ENCODE assay signal across 10 cellular contexts in the genomic region with DNA sequence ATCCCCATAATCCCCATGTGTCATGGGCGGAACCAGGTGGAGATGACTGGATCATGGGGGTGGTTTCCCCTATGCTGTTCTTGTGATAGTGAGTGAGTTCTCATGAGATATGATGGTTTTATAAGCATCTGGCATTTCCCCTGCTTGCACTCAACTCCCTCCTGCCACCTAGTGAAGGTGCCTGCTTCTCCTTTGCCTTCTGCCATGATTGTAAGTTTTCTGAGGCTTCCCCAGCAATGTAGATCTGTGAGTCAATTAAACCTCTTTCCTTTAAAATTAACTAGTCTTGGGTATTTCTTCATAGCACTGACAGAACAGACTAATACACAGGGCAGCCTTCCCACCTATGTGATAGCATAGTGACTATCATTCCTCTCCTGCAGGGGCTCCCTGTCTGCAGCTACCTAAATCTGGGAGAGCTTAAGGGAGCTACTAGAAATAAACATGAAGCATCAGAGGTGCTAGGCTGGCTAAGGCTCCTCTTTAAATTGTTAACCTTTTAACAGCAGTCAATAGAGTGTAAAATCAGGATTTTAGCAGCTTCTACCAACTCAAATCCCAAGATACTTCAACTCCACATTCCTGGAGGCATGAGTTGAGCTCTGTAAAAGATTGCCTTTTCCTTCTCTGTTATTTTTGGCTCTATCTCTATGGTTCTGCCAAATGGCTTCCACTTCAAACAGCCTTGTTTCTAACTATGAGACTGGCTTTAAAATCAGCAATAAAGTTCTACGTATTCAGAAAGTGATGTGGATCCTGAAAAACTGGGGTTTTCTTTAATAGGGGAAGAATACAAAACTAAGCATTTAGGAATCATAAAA.
DNase-seq lines count a peak whose midpoint lies in the region; ATAC-seq and TF ChIP-seq lines count a peak whose summit lies in the region.
"Had no signal": no experiment of that assay in that cellular context is flagged by ENCODE, and none has a peak within 500 bp of the region (broad histone marks: within the 10 kb centered on the region; RNA-seq: fewer than 3 reads in every experiment).

No MANE protein-coding gene starts in this region.

- ATAC-seq in HG02981 (IDR thresholded peaks at IDR 0.05; ENCODE audit: unreplicated experiment) = no peak
- ATAC-seq in HG02678 (IDR thresholded peaks at IDR 0.05; ENCODE audit: unreplicated experiment) = no peak
- ATAC-seq: GM12878 had no signal

- DNase-seq in AG20443 (ENCODE audit: low spot score) (peak; percentile 32), dermis blood vessel endothelial cell (peak; percentile 17), kidney tubule cell (ENCODE audit: low spot score) (peak; percentile 24)
- DNase-seq in activated CD4-positive, alpha-beta T cell treated with anti-CD3 and anti-CD28 coated beads for 48 hours = no peak
- DNase-seq in activated CD4-positive, alpha-beta T cell treated with anti-CD3 and anti-CD28 coated beads, Interleukin-2, amount 50 U/mL, for 4 hours = no peak
- DNase-seq: NCI-H1930 had no signal

- peak; percentile 32; the same call in 1 of the 2 replicates for TF ChIP-seq CTCF in LNCAP (IDR thresholded peaks at IDR 0.05)

Comparison
In these comparisons a context has a peak if more than half of its experiments do, and no peak if none do; other contexts are left out.
1. DNase-seq: peak in AG20443 (single experiment), dermis blood vessel endothelial cell (single experiment) and kidney tubule cell (single experiment); none in activated CD4-positive, alpha-beta T cell treated with anti-CD3 and anti-CD28 coated beads for 48 hours (single experiment) and activated CD4-positive, alpha-beta T cell treated with anti-CD3 and anti-CD28 coated beads, Interleukin-2, amount 50 U/mL, for 4 hours (0 of 2).